Comparison of ENCODE assay signal across 1 cellular context in the genomic region with DNA sequence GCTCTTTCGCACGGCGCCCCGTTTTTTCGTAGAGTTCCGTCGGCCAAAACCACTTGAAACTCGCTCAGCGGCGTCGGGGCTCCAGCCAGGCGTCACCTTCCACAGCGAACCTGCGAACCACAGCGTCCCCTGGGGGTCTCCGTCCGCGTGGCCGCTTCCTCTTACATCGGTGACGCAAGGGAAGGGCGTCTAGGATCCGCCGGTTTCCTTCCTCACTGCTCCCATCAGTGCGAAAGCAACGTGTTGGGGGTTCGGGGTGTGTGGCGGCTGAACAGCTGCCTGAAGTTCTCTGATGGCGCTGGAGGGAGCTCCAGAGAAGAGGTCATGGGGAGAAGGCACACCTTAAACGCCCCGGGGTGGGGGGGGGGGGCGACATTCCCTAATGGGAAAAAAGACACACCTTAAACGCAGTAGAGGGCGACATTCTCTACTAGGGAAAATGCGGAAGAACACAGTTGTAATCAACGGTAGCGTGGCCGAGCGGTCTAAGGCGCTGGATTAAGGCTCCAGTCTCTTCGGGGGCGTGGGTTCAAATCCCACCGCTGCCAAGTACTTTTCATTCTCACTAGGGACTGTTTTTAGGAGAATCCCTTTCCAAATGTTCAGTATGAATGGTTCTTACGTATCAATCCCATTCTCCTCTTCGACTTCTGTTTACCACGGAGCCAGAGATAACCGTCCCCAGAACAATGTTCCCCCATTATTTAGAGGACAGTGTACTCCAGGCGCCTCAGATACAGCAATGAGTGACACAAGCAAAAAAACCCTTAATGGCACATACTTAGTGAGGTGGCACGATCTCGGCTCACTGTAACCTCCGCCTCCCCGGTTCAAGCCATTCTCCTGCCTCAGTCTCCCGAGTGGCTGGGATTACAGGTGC.
A peak's percentile ranks its signal among the peaks of the same experiment; 100 is the strongest.
TF ChIP-seq lines count a peak whose summit lies in the region.

No MANE protein-coding gene starts in this region.

TF ChIP-seq in K562, 482 proteins besides CTCF, POLR2A, EP300 and RAD21 (continued from another document):
- TF ChIP-seq CEBPG (CRISPR knock-in tag; IDR thresholded peaks at IDR 0.05) (peak; percentile 85), CEBPG (tag; conservative IDR thresholded peaks at IDR 0.05 in 1 of 2, IDR thresholded peaks at IDR 0.05 in 1 of 2) (peak; percentile 70 to 75), ZNF121 (CRISPR knock-in tag; conservative IDR thresholded peaks at IDR 0.05) (no peak), SOX6 (IDR thresholded peaks at IDR 0.05) (0 out of 2 replicates have a peak, but pooled peaks have one; percentile 18), TRIM24 (IDR thresholded peaks at IDR 0.05) (peak in 1 of 2 experiments; percentile 68; a peak in 2 of 4 replicates), L3MBTL2 (IDR thresholded peaks at IDR 0.05) (no peak), ETV1 (tag; conservative IDR thresholded peaks at IDR 0.05; ENCODE audit: low read depth) (peak; percentile 41), CBX1 (IDR thresholded peaks at IDR 0.05; ENCODE audit: low read depth) (0 out of 2 replicates have a peak, but pooled peaks have one; percentile 27), ZNF165 (CRISPR knock-in tag; IDR thresholded peaks at IDR 0.05; ENCODE audit: borderline replicate concordance) (no peak), SLC30A9 (CRISPR knock-in tag; IDR thresholded peaks at IDR 0.05) (no peak), KLF13 (tag; IDR thresholded peaks at IDR 0.05; ENCODE audit: borderline replicate concordance, low read depth) (no peak), ZNF586 (CRISPR knock-in tag; conservative IDR thresholded peaks at IDR 0.05) (no peak), NFE2 (IDR thresholded peaks at IDR 0.05; ENCODE audit: low read depth) (peak; percentile 42; the same call in 1 of the 2 replicates)
- TF ChIP-seq, protein P1, sequence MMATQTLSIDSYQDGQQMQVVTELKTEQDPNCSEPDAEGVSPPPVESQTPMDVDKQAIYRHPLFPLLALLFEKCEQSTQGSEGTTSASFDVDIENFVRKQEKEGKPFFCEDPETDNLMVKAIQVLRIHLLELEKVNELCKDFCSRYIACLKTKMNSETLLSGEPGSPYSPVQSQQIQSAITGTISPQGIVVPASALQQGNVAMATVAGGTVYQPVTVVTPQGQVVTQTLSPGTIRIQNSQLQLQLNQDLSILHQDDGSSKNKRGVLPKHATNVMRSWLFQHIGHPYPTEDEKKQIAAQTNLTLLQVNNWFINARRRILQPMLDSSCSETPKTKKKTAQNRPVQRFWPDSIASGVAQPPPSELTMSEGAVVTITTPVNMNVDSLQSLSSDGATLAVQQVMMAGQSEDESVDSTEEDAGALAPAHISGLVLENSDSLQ (IDR thresholded peaks at IDR 0.05) = peak; percentile 25; the same call in 1 of the 2 replicates
- TF ChIP-seq, protein P2, sequence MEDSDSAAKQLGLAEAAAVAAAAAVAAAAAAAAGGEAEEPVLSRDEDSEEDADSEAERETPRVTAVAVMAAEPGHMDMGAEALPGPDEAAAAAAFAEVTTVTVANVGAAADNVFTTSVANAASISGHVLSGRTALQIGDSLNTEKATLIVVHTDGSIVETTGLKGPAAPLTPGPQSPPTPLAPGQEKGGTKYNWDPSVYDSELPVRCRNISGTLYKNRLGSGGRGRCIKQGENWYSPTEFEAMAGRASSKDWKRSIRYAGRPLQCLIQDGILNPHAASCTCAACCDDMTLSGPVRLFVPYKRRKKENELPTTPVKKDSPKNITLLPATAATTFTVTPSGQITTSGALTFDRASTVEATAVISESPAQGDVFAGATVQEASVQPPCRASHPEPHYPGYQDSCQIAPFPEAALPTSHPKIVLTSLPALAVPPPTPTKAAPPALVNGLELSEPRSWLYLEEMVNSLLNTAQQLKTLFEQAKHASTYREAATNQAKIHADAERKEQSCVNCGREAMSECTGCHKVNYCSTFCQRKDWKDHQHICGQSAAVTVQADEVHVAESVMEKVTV (CRISPR knock-in tag; IDR thresholded peaks at IDR 0.05) = no peak
- TF ChIP-seq, protein P3, sequence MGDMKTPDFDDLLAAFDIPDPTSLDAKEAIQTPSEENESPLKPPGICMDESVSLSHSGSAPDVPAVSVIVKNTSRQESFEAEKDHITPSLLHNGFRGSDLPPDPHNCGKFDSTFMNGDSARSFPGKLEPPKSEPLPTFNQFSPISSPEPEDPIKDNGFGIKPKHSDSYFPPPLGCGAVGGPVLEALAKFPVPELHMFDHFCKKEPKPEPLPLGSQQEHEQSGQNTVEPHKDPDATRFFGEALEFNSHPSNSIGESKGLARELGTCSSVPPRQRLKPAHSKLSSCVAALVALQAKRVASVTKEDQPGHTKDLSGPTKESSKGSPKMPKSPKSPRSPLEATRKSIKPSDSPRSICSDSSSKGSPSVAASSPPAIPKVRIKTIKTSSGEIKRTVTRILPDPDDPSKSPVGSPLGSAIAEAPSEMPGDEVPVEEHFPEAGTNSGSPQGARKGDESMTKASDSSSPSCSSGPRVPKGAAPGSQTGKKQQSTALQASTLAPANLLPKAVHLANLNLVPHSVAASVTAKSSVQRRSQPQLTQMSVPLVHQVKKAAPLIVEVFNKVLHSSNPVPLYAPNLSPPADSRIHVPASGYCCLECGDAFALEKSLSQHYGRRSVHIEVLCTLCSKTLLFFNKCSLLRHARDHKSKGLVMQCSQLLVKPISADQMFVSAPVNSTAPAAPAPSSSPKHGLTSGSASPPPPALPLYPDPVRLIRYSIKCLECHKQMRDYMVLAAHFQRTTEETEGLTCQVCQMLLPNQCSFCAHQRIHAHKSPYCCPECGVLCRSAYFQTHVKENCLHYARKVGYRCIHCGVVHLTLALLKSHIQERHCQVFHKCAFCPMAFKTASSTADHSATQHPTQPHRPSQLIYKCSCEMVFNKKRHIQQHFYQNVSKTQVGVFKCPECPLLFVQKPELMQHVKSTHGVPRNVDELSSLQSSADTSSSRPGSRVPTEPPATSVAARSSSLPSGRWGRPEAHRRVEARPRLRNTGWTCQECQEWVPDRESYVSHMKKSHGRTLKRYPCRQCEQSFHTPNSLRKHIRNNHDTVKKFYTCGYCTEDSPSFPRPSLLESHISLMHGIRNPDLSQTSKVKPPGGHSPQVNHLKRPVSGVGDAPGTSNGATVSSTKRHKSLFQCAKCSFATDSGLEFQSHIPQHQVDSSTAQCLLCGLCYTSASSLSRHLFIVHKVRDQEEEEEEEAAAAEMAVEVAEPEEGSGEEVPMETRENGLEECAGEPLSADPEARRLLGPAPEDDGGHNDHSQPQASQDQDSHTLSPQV (IDR thresholded peaks at IDR 0.05) = 0 out of 2 replicates have a peak, but pooled peaks have one; percentile 16
- TF ChIP-seq, protein P4, sequence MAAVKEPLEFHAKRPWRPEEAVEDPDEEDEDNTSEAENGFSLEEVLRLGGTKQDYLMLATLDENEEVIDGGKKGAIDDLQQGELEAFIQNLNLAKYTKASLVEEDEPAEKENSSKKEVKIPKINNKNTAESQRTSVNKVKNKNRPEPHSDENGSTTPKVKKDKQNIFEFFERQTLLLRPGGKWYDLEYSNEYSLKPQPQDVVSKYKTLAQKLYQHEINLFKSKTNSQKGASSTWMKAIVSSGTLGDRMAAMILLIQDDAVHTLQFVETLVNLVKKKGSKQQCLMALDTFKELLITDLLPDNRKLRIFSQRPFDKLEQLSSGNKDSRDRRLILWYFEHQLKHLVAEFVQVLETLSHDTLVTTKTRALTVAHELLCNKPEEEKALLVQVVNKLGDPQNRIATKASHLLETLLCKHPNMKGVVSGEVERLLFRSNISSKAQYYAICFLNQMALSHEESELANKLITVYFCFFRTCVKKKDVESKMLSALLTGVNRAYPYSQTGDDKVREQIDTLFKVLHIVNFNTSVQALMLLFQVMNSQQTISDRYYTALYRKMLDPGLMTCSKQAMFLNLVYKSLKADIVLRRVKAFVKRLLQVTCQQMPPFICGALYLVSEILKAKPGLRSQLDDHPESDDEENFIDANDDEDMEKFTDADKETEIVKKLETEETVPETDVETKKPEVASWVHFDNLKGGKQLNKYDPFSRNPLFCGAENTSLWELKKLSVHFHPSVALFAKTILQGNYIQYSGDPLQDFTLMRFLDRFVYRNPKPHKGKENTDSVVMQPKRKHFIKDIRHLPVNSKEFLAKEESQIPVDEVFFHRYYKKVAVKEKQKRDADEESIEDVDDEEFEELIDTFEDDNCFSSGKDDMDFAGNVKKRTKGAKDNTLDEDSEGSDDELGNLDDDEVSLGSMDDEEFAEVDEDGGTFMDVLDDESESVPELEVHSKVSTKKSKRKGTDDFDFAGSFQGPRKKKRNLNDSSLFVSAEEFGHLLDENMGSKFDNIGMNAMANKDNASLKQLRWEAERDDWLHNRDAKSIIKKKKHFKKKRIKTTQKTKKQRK (IDR thresholded peaks at IDR 0.05; ENCODE audit: borderline replicate concordance, low read depth, low read length) = no peak
- TF ChIP-seq, protein P5, sequence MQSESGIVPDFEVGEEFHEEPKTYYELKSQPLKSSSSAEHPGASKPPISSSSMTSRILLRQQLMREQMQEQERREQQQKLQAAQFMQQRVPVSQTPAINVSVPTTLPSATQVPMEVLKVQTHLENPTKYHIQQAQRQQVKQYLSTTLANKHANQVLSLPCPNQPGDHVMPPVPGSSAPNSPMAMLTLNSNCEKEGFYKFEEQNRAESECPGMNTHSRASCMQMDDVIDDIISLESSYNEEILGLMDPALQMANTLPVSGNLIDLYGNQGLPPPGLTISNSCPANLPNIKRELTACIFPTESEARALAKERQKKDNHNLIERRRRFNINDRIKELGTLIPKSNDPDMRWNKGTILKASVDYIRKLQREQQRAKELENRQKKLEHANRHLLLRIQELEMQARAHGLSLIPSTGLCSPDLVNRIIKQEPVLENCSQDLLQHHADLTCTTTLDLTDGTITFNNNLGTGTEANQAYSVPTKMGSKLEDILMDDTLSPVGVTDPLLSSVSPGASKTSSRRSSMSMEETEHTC (IDR thresholded peaks at IDR 0.05) = no peak
- TF ChIP-seq, protein P6, sequence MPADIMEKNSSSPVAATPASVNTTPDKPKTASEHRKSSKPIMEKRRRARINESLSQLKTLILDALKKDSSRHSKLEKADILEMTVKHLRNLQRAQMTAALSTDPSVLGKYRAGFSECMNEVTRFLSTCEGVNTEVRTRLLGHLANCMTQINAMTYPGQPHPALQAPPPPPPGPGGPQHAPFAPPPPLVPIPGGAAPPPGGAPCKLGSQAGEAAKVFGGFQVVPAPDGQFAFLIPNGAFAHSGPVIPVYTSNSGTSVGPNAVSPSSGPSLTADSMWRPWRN (IDR thresholded peaks at IDR 0.05; ENCODE audit: low read depth) = no peak
- TF ChIP-seq, protein P7, sequence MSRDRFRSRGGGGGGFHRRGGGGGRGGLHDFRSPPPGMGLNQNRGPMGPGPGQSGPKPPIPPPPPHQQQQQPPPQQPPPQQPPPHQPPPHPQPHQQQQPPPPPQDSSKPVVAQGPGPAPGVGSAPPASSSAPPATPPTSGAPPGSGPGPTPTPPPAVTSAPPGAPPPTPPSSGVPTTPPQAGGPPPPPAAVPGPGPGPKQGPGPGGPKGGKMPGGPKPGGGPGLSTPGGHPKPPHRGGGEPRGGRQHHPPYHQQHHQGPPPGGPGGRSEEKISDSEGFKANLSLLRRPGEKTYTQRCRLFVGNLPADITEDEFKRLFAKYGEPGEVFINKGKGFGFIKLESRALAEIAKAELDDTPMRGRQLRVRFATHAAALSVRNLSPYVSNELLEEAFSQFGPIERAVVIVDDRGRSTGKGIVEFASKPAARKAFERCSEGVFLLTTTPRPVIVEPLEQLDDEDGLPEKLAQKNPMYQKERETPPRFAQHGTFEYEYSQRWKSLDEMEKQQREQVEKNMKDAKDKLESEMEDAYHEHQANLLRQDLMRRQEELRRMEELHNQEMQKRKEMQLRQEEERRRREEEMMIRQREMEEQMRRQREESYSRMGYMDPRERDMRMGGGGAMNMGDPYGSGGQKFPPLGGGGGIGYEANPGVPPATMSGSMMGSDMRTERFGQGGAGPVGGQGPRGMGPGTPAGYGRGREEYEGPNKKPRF (IDR thresholded peaks at IDR 0.05; ENCODE audit: low read depth, low read length) = no peak
- TF ChIP-seq, protein P8, sequence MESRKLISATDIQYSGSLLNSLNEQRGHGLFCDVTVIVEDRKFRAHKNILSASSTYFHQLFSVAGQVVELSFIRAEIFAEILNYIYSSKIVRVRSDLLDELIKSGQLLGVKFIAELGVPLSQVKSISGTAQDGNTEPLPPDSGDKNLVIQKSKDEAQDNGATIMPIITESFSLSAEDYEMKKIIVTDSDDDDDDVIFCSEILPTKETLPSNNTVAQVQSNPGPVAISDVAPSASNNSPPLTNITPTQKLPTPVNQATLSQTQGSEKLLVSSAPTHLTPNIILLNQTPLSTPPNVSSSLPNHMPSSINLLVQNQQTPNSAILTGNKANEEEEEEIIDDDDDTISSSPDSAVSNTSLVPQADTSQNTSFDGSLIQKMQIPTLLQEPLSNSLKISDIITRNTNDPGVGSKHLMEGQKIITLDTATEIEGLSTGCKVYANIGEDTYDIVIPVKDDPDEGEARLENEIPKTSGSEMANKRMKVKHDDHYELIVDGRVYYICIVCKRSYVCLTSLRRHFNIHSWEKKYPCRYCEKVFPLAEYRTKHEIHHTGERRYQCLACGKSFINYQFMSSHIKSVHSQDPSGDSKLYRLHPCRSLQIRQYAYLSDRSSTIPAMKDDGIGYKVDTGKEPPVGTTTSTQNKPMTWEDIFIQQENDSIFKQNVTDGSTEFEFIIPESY (CRISPR knock-in tag; IDR thresholded peaks at IDR 0.05) = peak; percentile 90
